1 cellular context compared by ENCODE assay signal in the genomic region with DNA sequence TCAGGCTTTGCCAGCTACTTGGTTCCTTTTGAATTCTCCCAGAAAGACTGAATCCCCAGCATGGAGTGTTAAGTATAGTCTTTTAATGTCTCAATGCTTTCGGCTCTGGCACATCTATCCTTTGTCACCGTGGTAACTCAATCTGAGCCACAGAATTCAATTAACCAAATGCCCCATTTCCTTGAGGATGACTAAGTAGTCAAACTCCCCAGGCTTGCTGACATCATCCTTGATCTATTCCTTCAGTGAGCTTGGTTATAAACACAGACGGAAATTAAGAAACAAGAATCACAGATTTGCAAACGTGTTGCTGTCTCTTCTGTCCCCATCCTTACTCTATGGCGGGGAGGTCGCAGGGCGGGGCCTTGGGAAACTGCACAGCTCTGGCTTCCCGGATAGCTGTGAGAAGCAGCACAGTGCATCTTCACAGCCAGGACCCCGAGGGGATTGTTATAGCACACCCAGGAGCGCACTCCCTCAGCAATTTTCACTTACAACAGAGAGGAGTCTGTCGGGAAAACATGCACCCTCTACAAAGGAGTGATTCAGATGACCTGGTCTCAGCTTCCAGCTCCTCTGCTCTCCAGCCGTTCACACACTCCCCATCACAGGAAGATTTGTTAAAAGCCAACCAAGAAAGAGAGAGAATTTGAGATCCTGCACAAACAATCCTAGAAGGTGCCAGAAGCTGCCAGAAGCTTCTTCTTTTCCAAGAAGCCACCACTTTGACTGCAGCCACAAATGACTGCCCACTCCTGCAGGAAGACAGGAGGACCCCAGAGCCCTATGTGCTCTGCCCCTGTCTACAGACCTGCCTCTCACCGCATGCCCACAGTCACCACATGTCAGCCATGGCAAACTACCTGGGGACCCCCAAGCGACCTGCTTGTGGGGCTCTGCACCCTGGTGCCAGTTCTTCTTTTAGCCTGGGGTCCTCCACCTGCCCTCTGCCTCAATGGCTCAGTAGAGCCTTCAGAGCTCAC.
TF ChIP-seq lines count a peak whose summit lies in the region.

No MANE protein-coding gene starts in this region.

TF ChIP-seq in GM23338, 12 proteins besides CTCF, POLR2A, EP300 and RAD21 (continued from another document):
- TF ChIP-seq, protein P1, sequence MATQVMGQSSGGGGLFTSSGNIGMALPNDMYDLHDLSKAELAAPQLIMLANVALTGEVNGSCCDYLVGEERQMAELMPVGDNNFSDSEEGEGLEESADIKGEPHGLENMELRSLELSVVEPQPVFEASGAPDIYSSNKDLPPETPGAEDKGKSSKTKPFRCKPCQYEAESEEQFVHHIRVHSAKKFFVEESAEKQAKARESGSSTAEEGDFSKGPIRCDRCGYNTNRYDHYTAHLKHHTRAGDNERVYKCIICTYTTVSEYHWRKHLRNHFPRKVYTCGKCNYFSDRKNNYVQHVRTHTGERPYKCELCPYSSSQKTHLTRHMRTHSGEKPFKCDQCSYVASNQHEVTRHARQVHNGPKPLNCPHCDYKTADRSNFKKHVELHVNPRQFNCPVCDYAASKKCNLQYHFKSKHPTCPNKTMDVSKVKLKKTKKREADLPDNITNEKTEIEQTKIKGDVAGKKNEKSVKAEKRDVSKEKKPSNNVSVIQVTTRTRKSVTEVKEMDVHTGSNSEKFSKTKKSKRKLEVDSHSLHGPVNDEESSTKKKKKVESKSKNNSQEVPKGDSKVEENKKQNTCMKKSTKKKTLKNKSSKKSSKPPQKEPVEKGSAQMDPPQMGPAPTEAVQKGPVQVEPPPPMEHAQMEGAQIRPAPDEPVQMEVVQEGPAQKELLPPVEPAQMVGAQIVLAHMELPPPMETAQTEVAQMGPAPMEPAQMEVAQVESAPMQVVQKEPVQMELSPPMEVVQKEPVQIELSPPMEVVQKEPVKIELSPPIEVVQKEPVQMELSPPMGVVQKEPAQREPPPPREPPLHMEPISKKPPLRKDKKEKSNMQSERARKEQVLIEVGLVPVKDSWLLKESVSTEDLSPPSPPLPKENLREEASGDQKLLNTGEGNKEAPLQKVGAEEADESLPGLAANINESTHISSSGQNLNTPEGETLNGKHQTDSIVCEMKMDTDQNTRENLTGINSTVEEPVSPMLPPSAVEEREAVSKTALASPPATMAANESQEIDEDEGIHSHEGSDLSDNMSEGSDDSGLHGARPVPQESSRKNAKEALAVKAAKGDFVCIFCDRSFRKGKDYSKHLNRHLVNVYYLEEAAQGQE (IDR thresholded peaks at IDR 0.05; ENCODE audit: unreplicated experiment) = no peak
- no peak for TF ChIP-seq EZH2 (IDR thresholded peaks at IDR 0.05; ENCODE audit: low read depth, unreplicated experiment)
